12 cellular contexts compared by ENCODE assay signal in genomic region chr22:27867958-27868737, GRCh38. TPM values are rescaled to one million over a fixed set of nuclear protein-coding genes. Genes with fewer than 3 reads are reported as not detected.
A peak's percentile ranks its signal among the peaks of the same experiment; 100 is the strongest.
DNase-seq lines count a peak whose midpoint lies in the region; ATAC-seq and TF ChIP-seq lines count a peak whose summit lies in the region.
"Had no signal": no experiment of that assay in that cellular context is flagged by ENCODE, and none has a peak within 500 bp of the region (broad histone marks: within the 10 kb centered on the region; RNA-seq: fewer than 3 reads in every experiment).

No MANE protein-coding gene starts in this region.

- H3K27me3 Mint-ChIP-seq in H9 (ENCODE audit: low read depth) (no peaks in the 10 kb centered on the region), activated B cell treated with CpG ODN at 0.5 μM for 24 hours (no peaks in the 10 kb centered on the region)
- H3K27me3 Mint-ChIP-seq in CD4-positive, alpha-beta T cell = no peaks in the 10 kb centered on the region
- no peaks in the 10 kb centered on the region for H3K27me3 Mint-ChIP-seq in naive thymus-derived CD4-positive, alpha-beta T cell

- H4K8ac ChIP-seq in H9 (replicated peaks; ENCODE audit: insufficient read length, low read depth, low read length) = no peak overlapping the region

- no CpG with 5 or more reads among the region's 5 CpGs for WGBS in H9 (ENCODE audit: extremely low coverage, insufficient read length, low lambda C conversion rate)

- no peak overlapping the region for H2BK15ac ChIP-seq in H9 (ENCODE audit: low read depth, low read length)

- no peak overlapping the region for H3T11ph ChIP-seq in H9 (ENCODE audit: low read length)

- no peak for ATAC-seq in activated B cell treated with CpG ODN at 0.5 μM for 24 hours (ENCODE audit: low read depth)
- ATAC-seq in foreskin keratinocyte = no peak
- ATAC-seq in CD4-positive, alpha-beta T cell (ENCODE audit: poor library complexity) = no peak
- no peak for ATAC-seq in GM18505 (IDR thresholded peaks at IDR 0.05; ENCODE audit: unreplicated experiment)
- no peak for ATAC-seq in naive thymus-derived CD4-positive, alpha-beta T cell

- H3K9me3 Mint-ChIP-seq in H9 (no peaks in the 10 kb centered on the region), activated B cell treated with CpG ODN at 0.5 μM for 24 hours (no peaks in the 10 kb centered on the region)
- no peaks in the 10 kb centered on the region for H3K9me3 Mint-ChIP-seq in CD4-positive, alpha-beta T cell
- no peaks in the 10 kb centered on the region for H3K9me3 Mint-ChIP-seq in naive thymus-derived CD4-positive, alpha-beta T cell

- no peak overlapping the region for H2BK120ac ChIP-seq in H9 (ENCODE audit: low read depth, low read length, poor library complexity, severe bottlenecking)

- no peak for DNase-seq in H9
- no peak for DNase-seq in activated B cell treated with CpG ODN at 0.5 μM for 24 hours
- no peak for DNase-seq in foreskin keratinocyte
- DNase-seq in CD4-positive, alpha-beta T cell = no peak
- DNase-seq in HEK293T (ENCODE audit: extremely low spot score) = no peak
- DNase-seq in naive thymus-derived CD4-positive, alpha-beta T cell = no peak
- DNase-seq: activated CD4-positive, alpha-beta T cell treated with anti-CD3 and anti-CD28 coated beads for 1 hour; central memory CD4-positive, alpha-beta T cell; EL; NCI-H2029 had no signal

- no peak overlapping the region for H3K4me3 Mint-ChIP-seq in H9
- H3K4me3 Mint-ChIP-seq in activated B cell treated with CpG ODN at 0.5 μM for 24 hours = no peak overlapping the region
- H3K4me3 Mint-ChIP-seq in CD4-positive, alpha-beta T cell = no peak overlapping the region
- no peak overlapping the region for H3K4me3 Mint-ChIP-seq in naive thymus-derived CD4-positive, alpha-beta T cell

- no peak overlapping the region for H2BK5ac ChIP-seq in H9 (ENCODE audit: insufficient read length, low read length)

- H4K5ac ChIP-seq in H9 (ENCODE audit: insufficient read length, low read depth, low read length) = no peak overlapping the region

- TF ChIP-seq POLR2A in GM18505 (IDR thresholded peaks at IDR 0.05; ENCODE audit: borderline replicate concordance, extremely low read depth, insufficient read depth, insufficient read length) = no peak

- no peak overlapping the region for H2AFZ ChIP-seq in H9 (ENCODE audit: low read length)

- no peak overlapping the region for H3K56ac ChIP-seq in H9 (ENCODE audit: insufficient read length, low read depth, low read length)

- H3K14ac ChIP-seq in H9 (ENCODE audit: insufficient read depth, low read length) = no peak overlapping the region

- H3K23me2 ChIP-seq in H9 (ENCODE audit: insufficient read length, low read depth, low read length, poor library complexity, severe bottlenecking) = no peaks in the 10 kb centered on the region

- H3K4me2 ChIP-seq in H9 (ENCODE audit: insufficient read depth, insufficient read length, low read length) = no peak overlapping the region

- H3K9me3 ChIP-seq in H9 (ENCODE audit: control insufficient read depth, low read depth, low read length) = no peaks in the 10 kb centered on the region
- no peaks in the 10 kb centered on the region for H3K9me3 ChIP-seq in CD4-positive, alpha-beta T cell (ENCODE audit: control insufficient read depth, low read length)
- no peaks in the 10 kb centered on the region for H3K9me3 ChIP-seq in naive thymus-derived CD4-positive, alpha-beta T cell (ENCODE audit: control insufficient read depth in 2 of 3, low read length in 3 of 3)

- H3K36me3 ChIP-seq in naive thymus-derived CD4-positive, alpha-beta T cell (ENCODE audit: control insufficient read depth in 2 of 3, insufficient read depth in 3 of 3, low read length in 3 of 3) = peaks cover 0 to 37% (median 3%) of the 10 kb centered on the region in 3 experiments

- H3K4ac ChIP-seq in H9 (ENCODE audit: low read depth, low read length) = no peak overlapping the region

- intact Hi-C loops in activated B cell treated with CpG ODN at 0.5 μM for 24 hours (cut with micrococcal nuclease) = no loop called here
- intact Hi-C loops in CD4-positive, alpha-beta T cell (cut with DNase I, micrococcal nuclease) = no loop called here
- intact Hi-C loops in naive thymus-derived CD4-positive, alpha-beta T cell (cut with micrococcal nuclease) = no loop called here

- H3K4me3 ChIP-seq in skin epidermis = no peak overlapping the region
- H3K4me3 ChIP-seq in naive thymus-derived CD4-positive, alpha-beta T cell (ENCODE audit: low read length) = no peak overlapping the region

- H3K36me3 Mint-ChIP-seq in H9 (ENCODE audit: insufficient read depth in 1 of 3, low read depth in 3 of 3) (peaks cover 8 to 31% (median 16%) of the 10 kb centered on the region in 3 experiments; a peak in 6 of 7 replicates), activated B cell treated with CpG ODN at 0.5 μM for 24 hours (ENCODE audit: low read depth) (peaks cover 71% of the 10 kb centered on the region)
- peaks cover 76% of the 10 kb centered on the region for H3K36me3 Mint-ChIP-seq in CD4-positive, alpha-beta T cell (ENCODE audit: low read depth)
- H3K36me3 Mint-ChIP-seq in naive thymus-derived CD4-positive, alpha-beta T cell = peaks cover 0 to 33% (median 24%) of the 10 kb centered on the region in 5 donors

- H3K79me1 ChIP-seq in H9 (ENCODE audit: insufficient read depth, low read depth, low read length, poor library complexity, severe bottlenecking) = no peaks in the 10 kb centered on the region

- no peak overlapping the region for H3K27ac ChIP-seq in H9 (ENCODE audit: insufficient read length, low read depth, low read length)
- peak overlapping the region; percentile 56 for H3K27ac ChIP-seq in foreskin keratinocyte
- H3K27ac ChIP-seq in skin epidermis = peak overlapping the region in 17 of 21 experiments; percentile 20 to 81 (median 62)
- H3K27ac ChIP-seq in CD4-positive, alpha-beta T cell (ENCODE audit: low read depth, low read length) = no peak overlapping the region
- no peak overlapping the region for H3K27ac ChIP-seq in naive thymus-derived CD4-positive, alpha-beta T cell (ENCODE audit: low read depth, low read length)

- no peak for TF ChIP-seq CTCF in H9 (conservative IDR thresholded peaks at IDR 0.05)
- TF ChIP-seq CTCF in activated B cell treated with CpG ODN at 0.5 μM for 24 hours (IDR thresholded peaks at IDR 0.05) = no peak
- TF ChIP-seq CTCF in foreskin keratinocyte (conservative IDR thresholded peaks at IDR 0.05) = peak; percentile 18
- no peak for TF ChIP-seq CTCF in CD4-positive, alpha-beta T cell (IDR thresholded peaks at IDR 0.05)

- H4K20me1 ChIP-seq in H9 (ENCODE audit: control insufficient read depth, insufficient read depth, insufficient read length) = no peaks in the 10 kb centered on the region

- no peak overlapping the region for H2AK5ac ChIP-seq in H9 (ENCODE audit: insufficient read length, low read length)

- CTCF ChIA-PET in activated B cell treated with CpG ODN at 0.5 μM for 24 hours (lab: Charles Lee) (interaction anchor here (1.0 to 1.6 kb wide), 2 partner anchors 17 to 18 kb away, joined by 3 read pairs; no protein-coding TSS in a partner anchor), HEK293T (lab: Yijun Ruan, JAX) (no interaction called here)
- CTCF ChIA-PET in CD4-positive, alpha-beta T cell (lab: Charles Lee) = no interaction called here
- CTCF ChIA-PET in naive thymus-derived CD4-positive, alpha-beta T cell (lab: Charles Lee) = no interaction called here

- no peaks in the 10 kb centered on the region for H3K4me1 ChIP-seq in H9 (ENCODE audit: insufficient read depth, low read length)
- peaks cover 27% of the 10 kb centered on the region for H3K4me1 ChIP-seq in foreskin keratinocyte
- no peaks in the 10 kb centered on the region for H3K4me1 ChIP-seq in naive thymus-derived CD4-positive, alpha-beta T cell (ENCODE audit: control insufficient read depth in 2 of 2, insufficient read depth in 2 of 2, low read length in 2 of 2)

- no peak overlapping the region for H3K18ac ChIP-seq in H9 (ENCODE audit: insufficient read length, low read depth, low read length)

- H2BK20ac ChIP-seq in H9 (ENCODE audit: low read depth, low read length, poor library complexity, severe bottlenecking) = no peak overlapping the region

- no peak overlapping the region for H3K9ac ChIP-seq in H9 (ENCODE audit: extremely low read depth, insufficient read length, low read length)

- no peaks in the 10 kb centered on the region for H3K79me2 ChIP-seq in H9 (ENCODE audit: insufficient read depth, low read length)

- no peaks in the 10 kb centered on the region for H3K27me3 ChIP-seq in H9 (ENCODE audit: insufficient read depth, low read length)
- H3K27me3 ChIP-seq in foreskin keratinocyte = no peaks in the 10 kb centered on the region
- no peaks in the 10 kb centered on the region for H3K27me3 ChIP-seq in CD4-positive, alpha-beta T cell (ENCODE audit: control insufficient read depth, insufficient read depth, low read length)
- no peaks in the 10 kb centered on the region for H3K27me3 ChIP-seq in naive thymus-derived CD4-positive, alpha-beta T cell (ENCODE audit: control insufficient read depth in 2 of 2, insufficient read depth in 2 of 2, low read length in 2 of 2)

- no peak overlapping the region for H3K23ac ChIP-seq in H9 (ENCODE audit: insufficient read length, low read depth, low read length)

- POLR2A ChIA-PET in activated B cell treated with CpG ODN at 0.5 μM for 24 hours (lab: Charles Lee) (no interaction called here), HEK293T (lab: Yijun Ruan, JAX) (no interaction called here)
- POLR2A ChIA-PET in CD4-positive, alpha-beta T cell (lab: Charles Lee) = no interaction called here
- POLR2A ChIA-PET in naive thymus-derived CD4-positive, alpha-beta T cell (lab: Charles Lee) = interaction anchor here (0.8 kb wide), 1 partner anchor 8 kb away, joined by 3 read pairs; no protein-coding TSS in a partner anchor

- H2BK12ac ChIP-seq in H9 (ENCODE audit: insufficient read length, low read depth, low read length) = no peak overlapping the region

- H4K91ac ChIP-seq in H9 (ENCODE audit: insufficient read length, low read depth, low read length) = no peak overlapping the region

- H3K27ac Mint-ChIP-seq in H9 (peak overlapping the region in 2 of 3 experiments; percentile 7 to 68; a peak in 4 of 7 replicates), activated B cell treated with CpG ODN at 0.5 μM for 24 hours (peak overlapping the region; percentile 16)
- no peak overlapping the region for H3K27ac Mint-ChIP-seq in CD4-positive, alpha-beta T cell
- H3K27ac Mint-ChIP-seq in naive thymus-derived CD4-positive, alpha-beta T cell = peak overlapping the region in 4 of 9 donors; percentile 7 to 24 (median 18)

- H3K4me1 Mint-ChIP-seq in H9 (peaks cover 12 to 13% of the 10 kb centered on the region in 2 experiments), activated B cell treated with CpG ODN at 0.5 μM for 24 hours (peaks cover 21% of the 10 kb centered on the region)
- H3K4me1 Mint-ChIP-seq in CD4-positive, alpha-beta T cell (ENCODE audit: low read depth) = peaks cover 43% of the 10 kb centered on the region
- peaks cover 17 to 52% (median 33%) of the 10 kb centered on the region in 7 donors for H3K4me1 Mint-ChIP-seq in naive thymus-derived CD4-positive, alpha-beta T cell

TF ChIP-seq in HEK293T, 16 proteins besides CTCF, POLR2A, EP300 and RAD21 (continues in another document):
- TF ChIP-seq ELF4 (IDR thresholded peaks at IDR 0.05) = no peak

RNA-seq across cellular contexts. Expression of gene PITPNB, which starts 50.9 kb away (rescaled TPM):
- total RNA-seq in H9 (2021) = 106 and 107 TPM in 2 replicates
- 77.1 and 82.5 TPM in 2 replicates for total RNA-seq in activated B cell treated with CpG ODN at 0.5 μM for 24 hours
- 68.8 and 71.9 TPM in 2 replicates for total RNA-seq in foreskin keratinocyte
- polyA plus RNA-seq in foreskin keratinocyte = 41.0 and 47.3 TPM in 2 replicates
- 10 to 100 TPM; 37.6 to 38.7 TPM for total RNA-seq in CD4-positive, alpha-beta T cell
- 10 to 100 TPM; 56.3 to 98.8 (median 62.8) TPM for total RNA-seq in naive thymus-derived CD4-positive, alpha-beta T cell
- 10 to 100 TPM; 61.7 to 66.0 TPM for polyA plus RNA-seq in naive thymus-derived CD4-positive, alpha-beta T cell

Comparison
In these comparisons a context has a peak if more than half of its experiments do, and no peak if none do; other contexts are left out.
1. H3K27ac ChIP-seq: peak in foreskin keratinocyte (single experiment) and skin epidermis (17 of 21); none in H9 (single experiment), CD4-positive, alpha-beta T cell (single experiment) and naive thymus-derived CD4-positive, alpha-beta T cell (single experiment).